ENCODE assay signal across 1 cellular context in genomic region chr2:24360050-24360962, GRCh38.
TF ChIP-seq lines count a peak whose summit lies in the region.

ITSN2 (minus strand) TSS chr2:24360536; CDS start chr2:24328082, 32,454 bp downstream.

TF ChIP-seq in K562, 482 proteins besides CTCF, POLR2A, EP300 and RAD21 (continued from another document and continues in another):
- TF ChIP-seq ATF6 (CRISPR knock-in tag; IDR thresholded peaks at IDR 0.05): no peak
- TF ChIP-seq RERE (CRISPR knock-in tag; IDR thresholded peaks at IDR 0.05; ENCODE audit: borderline replicate concordance): no peak
- 0 out of 2 replicates have a peak, but pooled peaks have one; percentile 17 for TF ChIP-seq ETV1 (tag; conservative IDR thresholded peaks at IDR 0.05; ENCODE audit: low read depth)
- TF ChIP-seq PHTF2 (CRISPR knock-in tag; IDR thresholded peaks at IDR 0.05): no peak
- no peak for TF ChIP-seq ZNF586 (CRISPR knock-in tag; conservative IDR thresholded peaks at IDR 0.05)
- TF ChIP-seq XRCC5 (IDR thresholded peaks at IDR 0.05; ENCODE audit: low read depth, low read length): no peak
- TF ChIP-seq TFE3 (CRISPR knock-in tag; IDR thresholded peaks at IDR 0.05): no peak
- no peak for TF ChIP-seq SMARCB1 (IDR thresholded peaks at IDR 0.05; ENCODE audit: insufficient read length, low read depth)
- TF ChIP-seq MEF2A (IDR thresholded peaks at IDR 0.05; ENCODE audit: control insufficient read depth, low read depth, low read length): no peak
- no peak for TF ChIP-seq FOXJ3 (CRISPR knock-in tag; IDR thresholded peaks at IDR 0.05)
- TF ChIP-seq ZFPM2 (CRISPR knock-in tag; IDR thresholded peaks at IDR 0.05): no peak
- TF ChIP-seq ZNF146 (CRISPR knock-in tag; IDR thresholded peaks at IDR 0.05; ENCODE audit: unreplicated experiment): no peak
- TF ChIP-seq POLR2AphosphoS5 (IDR thresholded peaks at IDR 0.05; ENCODE audit: control insufficient read depth, insufficient read depth, low read depth, low read length): no peak
- no peak for TF ChIP-seq NFE2L1 (tag; IDR thresholded peaks at IDR 0.05; ENCODE audit: borderline replicate concordance, low read depth)
- no peak for TF ChIP-seq SMARCC2 (IDR thresholded peaks at IDR 0.05; ENCODE audit: low read depth)
- TF ChIP-seq ZBTB12 (CRISPR knock-in tag; IDR thresholded peaks at IDR 0.05): no peak
- TF ChIP-seq CHD7 (IDR thresholded peaks at IDR 0.05; ENCODE audit: low read depth, low read length): no peak
- peak; percentile 72; the same call in 1 of the 2 replicates for TF ChIP-seq NCOA6 (IDR thresholded peaks at IDR 0.05)
- peak; percentile 58 for TF ChIP-seq KDM5B (IDR thresholded peaks at IDR 0.05; ENCODE audit: insufficient replicate concordance, low read depth, low read length)
- no peak for TF ChIP-seq CAMTA2 (CRISPR knock-in tag; conservative IDR thresholded peaks at IDR 0.05)
- peak; percentile 38 for TF ChIP-seq GABPB1 (CRISPR knock-in tag; IDR thresholded peaks at IDR 0.05)
- no peak for TF ChIP-seq ZBTB26 (CRISPR knock-in tag; IDR thresholded peaks at IDR 0.05)
- TF ChIP-seq ARID4B (CRISPR knock-in tag; IDR thresholded peaks at IDR 0.05): peak; percentile 61; the same call in 1 of the 2 replicates
